Comparison of ENCODE assay signal across 23 cellular contexts in the genomic region with DNA sequence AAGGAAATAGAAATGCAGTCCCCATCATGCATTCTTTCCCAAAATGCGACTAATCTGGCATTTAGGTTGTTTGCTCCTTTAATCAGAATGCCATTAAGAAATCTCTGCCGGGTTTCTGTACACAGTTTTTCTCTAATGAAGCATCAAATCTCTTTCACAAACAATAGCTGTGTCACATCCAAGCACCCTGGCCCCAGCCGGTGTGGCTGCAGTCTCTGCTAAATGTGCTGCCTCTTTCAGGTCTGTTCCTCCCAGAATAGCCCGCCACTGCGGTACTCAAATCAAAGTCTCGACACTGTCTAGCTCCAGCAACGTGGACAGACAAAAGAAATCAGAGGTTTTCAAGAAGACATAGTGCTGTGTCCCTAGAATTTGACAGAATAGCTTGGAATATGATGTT.
"Had no signal": no experiment of that assay in that cellular context is flagged by ENCODE, and none has a peak within 500 bp of the region (broad histone marks: within the 10 kb centered on the region; RNA-seq: fewer than 3 reads in every experiment).

No MANE protein-coding gene starts in this region.

- DNase-seq: activated CD4-positive, alpha-beta T cell treated with anti-CD3 and anti-CD28 coated beads, Interleukin-2, amount 50 U/mL, for 1 hour; activated CD4-positive, CD25-positive, alpha-beta regulatory T cell treated with anti-CD3 and anti-CD28 coated beads, Interleukin-2, amount 50 U/mL, for 72 hours; activated CD8-positive, alpha-beta T cell treated with anti-CD3 and anti-CD28 coated beads, Interleukin-2, amount 10 ng/mL, durations not matched to agents 7 days and 5 days; activated gamma-delta T cell treated with Interleukin-2 at 50 U/mL for 16 hours; activated T-cell treated with anti-CD3 and anti-CD28 coated beads, Interleukin-2, amount 50 U/mL, for 1 hour; endodermal cell; esophagus squamous epithelium; head of caudate nucleus; islet precursor cell; left cardiac atrium; naive B cell; occipital lobe; stimulated activated CD4-positive, alpha-beta T cell treated with anti-CD3 and anti-CD28 coated beads, Interleukin-12 subunit alpha, Interleukin-12 subunit beta, amount 100 ng/mL, for 4 hours; stimulated activated CD4-positive, alpha-beta T cell treated with anti-CD3 and anti-CD28 coated beads, Interleukin-4, amount 100 ng/mL, for 4 hours; stimulated activated naive CD8-positive, alpha-beta T cell treated with anti-CD3 and anti-CD28 coated beads, Interleukin-15, Interleukin-2, amounts not matched to agents 100 U/mL and 50 U/mL, for 24 hours had no signal

- H3K9me3 Mint-ChIP-seq: activated naive CD4-positive, alpha-beta T cell treated with anti-CD3 and anti-CD28 coated beads, Interleukin-2, amount 50 U/mL, for 24 hours; endodermal cell; memory B cell had no signal

- H3K4me3 ChIP-seq: adrenal gland, ascending aorta, coronary artery, esophagus squamous epithelium, gastroesophageal sphincter had no signal

- ATAC-seq: activated CD8-positive, alpha-beta T cell treated with anti-CD3 and anti-CD28 coated beads, Interleukin-2, amount 10 ng/mL, durations not matched to agents 7 days and 5 days; gastroesophageal sphincter; left cardiac atrium; stimulated activated naive CD8-positive, alpha-beta T cell treated with anti-CD3 and anti-CD28 coated beads, Interleukin-15, Interleukin-2, amounts not matched to agents 100 U/mL and 50 U/mL, for 24 hours had no signal

- FAIRE-seq: bronchial epithelial cell had no signal

- H3K27ac ChIP-seq: adrenal gland, ascending aorta, esophagus squamous epithelium had no signal

- H3K4me3 Mint-ChIP-seq: activated CD8-positive, alpha-beta T cell treated with anti-CD3 and anti-CD28 coated beads, Interleukin-2, amount 10 ng/mL, durations not matched to agents 7 days and 5 days; activated naive CD4-positive, alpha-beta T cell treated with anti-CD3 and anti-CD28 coated beads, Interleukin-2, amount 50 U/mL, for 24 hours; endodermal cell; memory B cell; naive B cell had no signal

- H3K36me3 Mint-ChIP-seq: activated naive CD4-positive, alpha-beta T cell treated with anti-CD3 and anti-CD28 coated beads, Interleukin-2, amount 50 U/mL, for 24 hours; memory B cell; naive B cell had no signal

- H3K27me3 Mint-ChIP-seq: memory B cell had no signal

- H3K4me1 ChIP-seq: adrenal gland had no signal

- H3K27ac Mint-ChIP-seq: activated CD8-positive, alpha-beta T cell treated with anti-CD3 and anti-CD28 coated beads, Interleukin-2, amount 10 ng/mL, durations not matched to agents 7 days and 5 days; activated naive CD4-positive, alpha-beta T cell treated with anti-CD3 and anti-CD28 coated beads, Interleukin-2, amount 50 U/mL, for 24 hours; endodermal cell; memory B cell; naive B cell; progenitor cell of endocrine pancreas had no signal

- H3K27me3 ChIP-seq: adrenal gland, ascending aorta, gastroesophageal sphincter had no signal

- H3K9me3 ChIP-seq: adrenal gland, ascending aorta, esophagus squamous epithelium, gastroesophageal sphincter had no signal

- H3K36me3 ChIP-seq: adrenal gland, ascending aorta, esophagus squamous epithelium, gastroesophageal sphincter had no signal

- H3K4me1 Mint-ChIP-seq: activated naive CD4-positive, alpha-beta T cell treated with anti-CD3 and anti-CD28 coated beads, Interleukin-2, amount 50 U/mL, for 24 hours; memory B cell; naive B cell had no signal
